In genomic region chr5:149381986-149382338, GRCh38 we compare ENCODE assay signal across 8 cellular contexts.
A peak's percentile ranks its signal among the peaks of the same experiment; 100 is the strongest.
DNase-seq lines count a peak whose midpoint lies in the region; ATAC-seq lines count a peak whose summit lies in the region.

No MANE protein-coding gene starts in this region.

- no peaks in the 10 kb centered on the region for H3K9me3 ChIP-seq in NT2/D1 (ENCODE audit: insufficient read depth, low read length)
- H3K9me3 ChIP-seq in muscle layer of duodenum (ENCODE audit: control insufficient read depth in 1 of 2, low read length in 2 of 2), result no peaks in the 10 kb centered on the region

- no peak overlapping the region for H3K9ac ChIP-seq in NT2/D1 (ENCODE audit: insufficient read length, low read depth)

- peak; percentile 24 for DNase-seq in NK-92 treated with Interleukin-12 subunit alpha and Interleukin-12 subunit beta, amount 100 ng/mL, for 24 hours (lab: John Stamatoyannopoulos, UW)
- DNase-seq in NK-92 (lab: John Stamatoyannopoulos, UW; ENCODE audit: unreplicated experiment) (no peak), NT2/D1 (ENCODE audit: low read depth, low spot score) (peak; percentile 59), activated T-cell treated with anti-CD3 and anti-CD28 coated beads for 1 hour (ENCODE audit: low read depth) (peak; percentile 67), epithelial cell of prostate (ENCODE audit: low read depth, low spot score) (peak; percentile 10)
- DNase-seq in stimulated activated CD8-positive, alpha-beta memory T cell treated with anti-CD3 and anti-CD28 coated beads, Interleukin-7, amount 100 ng/mL, for 4 hours (ENCODE audit: low read depth in 2 of 2), result peak; percentile 46 to 53

- no peaks in the 10 kb centered on the region for H3K36me3 ChIP-seq in NT2/D1 (ENCODE audit: insufficient read depth, insufficient read length, low read length)
- H3K36me3 ChIP-seq in muscle layer of duodenum (ENCODE audit: control insufficient read depth in 1 of 2, insufficient read depth in 2 of 2, low read length in 2 of 2), result no peaks in the 10 kb centered on the region

- H3K27me3 ChIP-seq in NT2/D1 (ENCODE audit: insufficient read depth, insufficient read length) (no peaks in the 10 kb centered on the region), muscle layer of duodenum (ENCODE audit: low read depth, low read length) (no peaks in the 10 kb centered on the region)

- H3K4me3 ChIP-seq in NT2/D1 (ENCODE audit: insufficient read length, low read depth) (no peak overlapping the region), muscle layer of duodenum (ENCODE audit: low read depth in 1 of 2, low read length in 2 of 2) (peak overlapping the region; percentile 9 to 48)

- H3K27ac ChIP-seq in epithelial cell of prostate (no peak overlapping the region), muscle layer of duodenum (ENCODE audit: low read length) (peak overlapping the region; percentile 96)

- peaks cover 7% of the 10 kb centered on the region for H3K4me1 ChIP-seq in NT2/D1 (ENCODE audit: insufficient read depth, insufficient read length)
- H3K4me1 ChIP-seq in muscle layer of duodenum (ENCODE audit: control insufficient read depth in 1 of 2, insufficient read depth in 2 of 2, low read length in 2 of 2), result peaks cover 16 to 36% of the 10 kb centered on the region in 2 donors

- peak; percentile 59 for ATAC-seq in HG03097 (IDR thresholded peaks at IDR 0.05; ENCODE audit: low FRiP score, unreplicated experiment)
